In genomic region chr17:78289802-78290363, GRCh38 we compare ENCODE assay signal across 9 cellular contexts. TPM values are rescaled to one million over a fixed set of nuclear protein-coding genes. Genes with fewer than 3 reads are reported as not detected.
A peak's percentile ranks its signal among the peaks of the same experiment; 100 is the strongest.
DNase-seq lines count a peak whose midpoint lies in the region; ATAC-seq, FAIRE-seq and TF ChIP-seq lines count a peak whose summit lies in the region.
"Had no signal": no experiment of that assay in that cellular context is flagged by ENCODE, and none has a peak within 500 bp of the region (broad histone marks: within the 10 kb centered on the region; RNA-seq: fewer than 3 reads in every experiment).

No MANE protein-coding gene starts in this region.

- no peaks in the 10 kb centered on the region for H3K79me2 ChIP-seq in neural progenitor cell (ENCODE audit: low read depth)

- no peaks in the 10 kb centered on the region for H3K9me3 Mint-ChIP-seq in neural progenitor cell
- H3K9me3 Mint-ChIP-seq in stimulated activated naive CD8-positive, alpha-beta T cell treated with anti-CD3 and anti-CD28 coated beads, Interleukin-15, amount 100 ng/mL, for 72 hours, result no peaks in the 10 kb centered on the region

- DNase-seq in DMS79 treated with DMSO at 0.1 percent for 48 hours (lab: John Stamatoyannopoulos, UW) (peak; percentile 70), M059J (ENCODE audit: low read depth) (peak; percentile 81), RCC 7860 (ENCODE audit: low spot score) (peak; percentile 78), fibroblast of peridontal ligament (ENCODE audit: extremely low read depth) (peak; percentile 94), neural progenitor cell (ENCODE audit: low spot score) (peak; percentile 89)
- DNase-seq in activated T-cell treated with anti-CD3 and anti-CD28 coated beads, Interleukin-2, amount 50 U/mL, for 48 hours, result peak; percentile 75 to 80
- peak; percentile 67 to 77 for DNase-seq in stimulated activated naive CD8-positive, alpha-beta T cell treated with anti-CD3 and anti-CD28 coated beads, Interleukin-15, amount 100 ng/mL, for 72 hours

- H3K9me3 ChIP-seq in neural progenitor cell (ENCODE audit: low read depth), result no peaks in the 10 kb centered on the region

- no peak overlapping the region for H3K9ac ChIP-seq in neural progenitor cell

- H3K4me1 ChIP-seq in neural progenitor cell, result no peaks in the 10 kb centered on the region

- H3K4me3 ChIP-seq in neural progenitor cell, result no peak overlapping the region

- H3K27me3 ChIP-seq in neural progenitor cell, result no peaks in the 10 kb centered on the region

- H3F3A ChIP-seq in neural progenitor cell (ENCODE audit: low read depth), result no peaks in the 10 kb centered on the region

- H3K27ac ChIP-seq in neural progenitor cell, result no peak overlapping the region

- ATAC-seq in stimulated activated naive CD8-positive, alpha-beta T cell treated with anti-CD3 and anti-CD28 coated beads, Interleukin-15, amount 100 ng/mL, for 72 hours, result peak; percentile 99
- ATAC-seq in GM21737 (IDR thresholded peaks at IDR 0.05; ENCODE audit: unreplicated experiment), result no peak

- TF ChIP-seq CTCF in neural progenitor cell (IDR thresholded peaks at IDR 0.05), result peak; percentile 79

- H4K20me1 ChIP-seq in neural progenitor cell (ENCODE audit: low read depth), result no peaks in the 10 kb centered on the region

- H3K27ac Mint-ChIP-seq in neural progenitor cell, result no peak overlapping the region
- H3K27ac Mint-ChIP-seq in stimulated activated naive CD8-positive, alpha-beta T cell treated with anti-CD3 and anti-CD28 coated beads, Interleukin-15, amount 100 ng/mL, for 72 hours, result no peak overlapping the region

- peaks cover 16% of the 10 kb centered on the region for H3K27me3 Mint-ChIP-seq in neural progenitor cell (ENCODE audit: insufficient read depth, low read depth)
- no peaks in the 10 kb centered on the region for H3K27me3 Mint-ChIP-seq in stimulated activated naive CD8-positive, alpha-beta T cell treated with anti-CD3 and anti-CD28 coated beads, Interleukin-15, amount 100 ng/mL, for 72 hours

- H2AFZ ChIP-seq in neural progenitor cell (replicated peaks), result no peak overlapping the region

- peak; percentile 42 for FAIRE-seq in RCC 7860 (lab: Jason Lieb, UNC)
- FAIRE-seq: colon had no signal

- H3K4me3 Mint-ChIP-seq in neural progenitor cell, result no peak overlapping the region
- H3K4me3 Mint-ChIP-seq in stimulated activated naive CD8-positive, alpha-beta T cell treated with anti-CD3 and anti-CD28 coated beads, Interleukin-15, amount 100 ng/mL, for 72 hours, result no peak overlapping the region

- H3K4me1 Mint-ChIP-seq in neural progenitor cell, result no peaks in the 10 kb centered on the region
- no peaks in the 10 kb centered on the region for H3K4me1 Mint-ChIP-seq in stimulated activated naive CD8-positive, alpha-beta T cell treated with anti-CD3 and anti-CD28 coated beads, Interleukin-15, amount 100 ng/mL, for 72 hours

- H3K36me3 Mint-ChIP-seq in neural progenitor cell, result no peaks in the 10 kb centered on the region

- no peak overlapping the region for H3K4me2 ChIP-seq in neural progenitor cell

- H3K36me3 ChIP-seq in neural progenitor cell, result no peaks in the 10 kb centered on the region

RNA-seq across cellular contexts. Expression of gene TMEM235, which starts 58.5 kb away (rescaled TPM):
- total RNA-seq in M059J (2014; rRNA removed; shearing (Covaris generic)), result not detected in 2 replicates
- 0.09 TPM in 1 of 2 replicates, not detected in the other for total RNA-seq in neural progenitor cell (ENCODE audit: low replicate concordance)
